In the genomic region with DNA sequence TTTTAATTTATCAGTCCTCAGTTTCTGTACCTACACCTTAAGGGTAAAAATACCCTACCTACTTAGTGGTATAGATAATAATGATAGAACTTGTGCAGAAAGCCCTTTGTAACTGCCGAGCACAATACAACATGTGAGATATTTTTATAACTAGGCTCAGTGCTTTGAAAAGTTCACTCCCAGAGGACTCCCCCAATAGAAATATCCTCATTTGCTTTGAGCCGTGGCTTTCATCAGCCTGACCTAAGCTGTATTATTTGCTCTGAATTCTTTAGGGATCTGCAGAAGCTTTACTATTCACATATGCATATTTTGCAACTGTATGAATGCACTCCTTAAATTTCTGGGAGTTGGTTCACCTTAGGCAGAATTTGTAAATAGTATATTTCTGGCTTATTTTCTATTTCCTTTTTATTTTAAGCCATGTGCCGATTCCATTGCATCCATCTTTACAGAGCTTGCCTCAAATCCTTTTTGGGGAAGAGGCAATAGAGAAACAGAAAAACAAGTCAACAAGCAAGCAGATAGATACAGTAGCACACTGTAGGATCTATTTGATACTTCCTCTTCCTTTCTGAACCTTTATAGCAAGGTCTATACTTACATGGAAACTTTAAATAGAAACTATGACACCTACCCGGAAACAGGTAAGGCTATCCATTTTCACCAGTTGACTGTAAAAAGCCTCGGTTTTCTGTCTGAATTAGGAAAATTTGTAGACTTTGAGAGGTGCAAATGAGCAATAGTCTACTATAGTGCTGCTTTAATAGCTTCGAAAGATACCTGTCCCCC, we compare ENCODE assay signal across 17 cellular contexts.
DNase-seq lines count a peak whose midpoint lies in the region; ATAC-seq and TF ChIP-seq lines count a peak whose summit lies in the region.
"Had no signal": no experiment of that assay in that cellular context is flagged by ENCODE, and none has a peak within 500 bp of the region (broad histone marks: within the 10 kb centered on the region; RNA-seq: fewer than 3 reads in every experiment).

No MANE protein-coding gene starts in this region.

- no peaks in the 10 kb centered on the region for H3K36me3 ChIP-seq in effector memory CD4-positive, alpha-beta T cell (ENCODE audit: control insufficient read depth, insufficient read depth, low read length)
- H3K36me3 ChIP-seq: heart left ventricle had no signal

- CTCF ChIA-PET in activated B cell treated with CpG ODN at 0.5 μM for 24 hours (lab: Charles Lee), result no interaction called here

- H3K4me1 ChIP-seq in effector memory CD4-positive, alpha-beta T cell (ENCODE audit: control insufficient read depth, insufficient read depth, low read length, poor library complexity, severe bottlenecking), result no peaks in the 10 kb centered on the region
- H3K4me1 ChIP-seq: heart left ventricle had no signal

- POLR2A ChIA-PET in activated B cell treated with CpG ODN at 0.5 μM for 24 hours (lab: Charles Lee), result no interaction called here

- H3K27me3 Mint-ChIP-seq in activated B cell treated with CpG ODN at 0.5 μM for 24 hours (no peaks in the 10 kb centered on the region), progenitor cell of endocrine pancreas (no peaks in the 10 kb centered on the region)

- H3K27me3 ChIP-seq in effector memory CD4-positive, alpha-beta T cell (replicated peaks; ENCODE audit: control insufficient read depth, insufficient read depth, low read length, poor library complexity, severe bottlenecking), result no peaks in the 10 kb centered on the region
- H3K27me3 ChIP-seq: heart left ventricle had no signal

- H3K27ac Mint-ChIP-seq in activated B cell treated with CpG ODN at 0.5 μM for 24 hours (no peak overlapping the region), progenitor cell of endocrine pancreas (no peak overlapping the region)
- H3K27ac Mint-ChIP-seq: HFFc6 had no signal

- DNase-seq in activated B cell treated with CpG ODN at 0.5 μM for 24 hours, result no peak
- no peak for DNase-seq in SIG-M5 treated with dmso at 0.1 percent for 504 hours (lab: John Stamatoyannopoulos, UW; ENCODE audit: unreplicated experiment)
- no peak for DNase-seq in progenitor cell of endocrine pancreas (ENCODE audit: low spot score, unreplicated experiment)
- DNase-seq in AG08395 (ENCODE audit: low spot score), result no peak
- no peak for DNase-seq in effector memory CD4-positive, alpha-beta T cell
- DNase-seq: activated gamma-delta T cell; dermis blood vessel endothelial cell; heart left ventricle; HFFc6; left cardiac atrium; NCI-H510A treated with DMSO at 0.1 percent for 48 hours; PC-3; stimulated activated CD4-positive, alpha-beta T cell treated with anti-CD3 and anti-CD28 coated beads, Interleukin-12 subunit alpha, Interleukin-12 subunit beta, amount 100 ng/mL, for 4 hours had no signal

- ATAC-seq in GM18508 (IDR thresholded peaks at IDR 0.05; ENCODE audit: insufficient read depth, unreplicated experiment) (peak; percentile 77), GM21529 (IDR thresholded peaks at IDR 0.05; ENCODE audit: unreplicated experiment) (peak; percentile 91), HG03175 (IDR thresholded peaks at IDR 0.05; ENCODE audit: unreplicated experiment) (peak; percentile 77), activated B cell treated with CpG ODN at 0.5 μM for 24 hours (ENCODE audit: low read depth) (no peak)
- ATAC-seq: esophagus mucosa, heart left ventricle, left cardiac atrium, PC-3 had no signal

- H3K4me3 ChIP-seq in effector memory CD4-positive, alpha-beta T cell (ENCODE audit: insufficient read depth, low read depth, low read length, poor library complexity, severe bottlenecking), result no peak overlapping the region
- H3K4me3 ChIP-seq: heart left ventricle had no signal

- peak overlapping the region; percentile 29 for H3K4me3 Mint-ChIP-seq in activated B cell treated with CpG ODN at 0.5 μM for 24 hours
- no peak overlapping the region for H3K4me3 Mint-ChIP-seq in progenitor cell of endocrine pancreas (ENCODE audit: low read depth)
- H3K4me3 Mint-ChIP-seq: HFFc6 had no signal

- intact Hi-C loops in activated B cell treated with CpG ODN at 0.5 μM for 24 hours (cut with micrococcal nuclease), result no loop called here

- no peaks in the 10 kb centered on the region for H3K9me3 ChIP-seq in effector memory CD4-positive, alpha-beta T cell (ENCODE audit: control insufficient read depth, low read length)
- H3K9me3 ChIP-seq: heart left ventricle had no signal

- H3K27ac ChIP-seq in effector memory CD4-positive, alpha-beta T cell (ENCODE audit: insufficient read depth, low read length, poor library complexity, severe bottlenecking), result no peak overlapping the region
- H3K27ac ChIP-seq: heart left ventricle had no signal

- H3K9me3 Mint-ChIP-seq in activated B cell treated with CpG ODN at 0.5 μM for 24 hours, result no peaks in the 10 kb centered on the region
- H3K9me3 Mint-ChIP-seq in progenitor cell of endocrine pancreas (ENCODE audit: low read depth), result no peaks in the 10 kb centered on the region
- H3K9me3 Mint-ChIP-seq: HFFc6 had no signal

- H3K36me3 Mint-ChIP-seq in activated B cell treated with CpG ODN at 0.5 μM for 24 hours (ENCODE audit: low read depth) (no peaks in the 10 kb centered on the region), progenitor cell of endocrine pancreas (ENCODE audit: insufficient read depth) (no peaks in the 10 kb centered on the region)

- H3K4me1 Mint-ChIP-seq in activated B cell treated with CpG ODN at 0.5 μM for 24 hours, result peaks cover 1% of the 10 kb centered on the region
- peaks cover 11% of the 10 kb centered on the region for H3K4me1 Mint-ChIP-seq in progenitor cell of endocrine pancreas (ENCODE audit: low read depth)

- TF ChIP-seq CTCF in activated B cell treated with CpG ODN at 0.5 μM for 24 hours (IDR thresholded peaks at IDR 0.05) (no peak), progenitor cell of endocrine pancreas (IDR thresholded peaks at IDR 0.05; ENCODE audit: unreplicated experiment) (no peak)
